8 cellular contexts compared by ENCODE assay signal in the genomic region with DNA sequence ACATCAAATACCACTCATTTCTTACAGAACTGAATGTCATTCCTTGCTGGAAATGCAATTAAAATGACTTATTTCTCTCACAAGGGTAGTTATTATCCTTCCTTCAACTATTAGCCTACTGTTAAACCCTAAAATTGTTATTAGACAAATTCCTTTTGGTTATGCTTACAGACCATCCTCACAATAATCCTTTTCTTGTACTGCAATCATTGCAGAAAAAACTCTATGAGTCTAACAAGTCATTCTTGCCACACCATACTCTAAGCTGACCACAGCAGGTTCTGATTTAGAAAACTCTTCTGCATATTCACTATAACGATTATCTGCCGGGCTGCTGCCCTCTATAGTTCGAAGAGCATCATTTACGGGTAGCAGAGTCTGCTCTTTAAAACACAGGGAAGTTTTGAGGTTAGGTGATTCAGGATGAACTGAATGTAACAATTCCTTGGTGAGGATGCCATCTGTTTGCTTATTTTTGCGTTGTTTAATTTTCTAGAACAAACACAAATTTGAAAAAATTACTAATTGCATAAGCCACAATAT. TPM values are rescaled to one million over a fixed set of nuclear protein-coding genes. Genes with fewer than 3 reads are reported as not detected.
A peak's percentile ranks its signal among the peaks of the same experiment; 100 is the strongest.
DNase-seq lines count a peak whose midpoint lies in the region; ATAC-seq and TF ChIP-seq lines count a peak whose summit lies in the region.

No MANE protein-coding gene starts in this region.

- in situ Hi-C loops in Caki2 (cut with HindIII; ENCODE audit: low pct_unique_long_range_greater_than_20kb, low sequenced_read_pairs) = no loop called here

- H3K27me3 ChIP-seq in thyroid gland = no peaks in the 10 kb centered on the region

- H3K27ac ChIP-seq in thyroid gland (no peak overlapping the region), coronary artery (no peak overlapping the region)

- H3K36me3 ChIP-seq in thyroid gland = peaks cover 7 to 13% of the 10 kb centered on the region in 2 donors

- no peaks in the 10 kb centered on the region for H3K9me3 ChIP-seq in thyroid gland

- DNase-seq in Caki2 (ENCODE audit: low read depth) = peak; percentile 30
- DNase-seq in NCI-H69 (lab: John Stamatoyannopoulos, UW) = peak; percentile 3
- peak; percentile 38 for DNase-seq in epithelial cell of esophagus (ENCODE audit: low read depth)
- peak; percentile 18 for DNase-seq in retina
- DNase-seq in thyroid gland = no peak
- DNase-seq in coronary artery (ENCODE audit: low spot score) = no peak
- DNase-seq in Right ventricle myocardium superior = no peak

- peaks cover 7 to 12% of the 10 kb centered on the region in 2 donors for H3K4me1 ChIP-seq in thyroid gland

- peak; percentile 49 for TF ChIP-seq CTCF in epithelial cell of esophagus (IDR thresholded peaks at IDR 0.05; ENCODE audit: insufficient read depth, low read depth, low read length, missing control alignments)
- no peak for TF ChIP-seq CTCF in thyroid gland (IDR thresholded peaks at IDR 0.05)
- no peak for TF ChIP-seq CTCF in coronary artery (IDR thresholded peaks at IDR 0.05)

- TF ChIP-seq POLR2A in thyroid gland (IDR thresholded peaks at IDR 0.05) = no peak

- ATAC-seq in GM21576 (IDR thresholded peaks at IDR 0.05; ENCODE audit: unreplicated experiment) = peak; percentile 69
- ATAC-seq in Right ventricle myocardium superior (ENCODE audit: poor library complexity) = no peak

- intact Hi-C loops in thyroid gland (cut with DNase I) (no loop called here), Right ventricle myocardium superior (cut with DNase I) (no loop called here)

- H3K4me3 ChIP-seq in epithelial cell of esophagus (ENCODE audit: low read length) = no peak overlapping the region
- H3K4me3 ChIP-seq in thyroid gland (replicated peaks in 1 of 3) = no peak overlapping the region
- H3K4me3 ChIP-seq in coronary artery = no peak overlapping the region

- 44 to 50% methylated on average over 5 of the region's 5 CpGs for WGBS in thyroid gland, 2 donors

RNA-seq across cellular contexts. Expression of gene MTMR6, which starts 38.2 kb away (rescaled TPM):
- total RNA-seq in Caki2 (2014; rRNA removed; shearing (Covaris generic); ENCODE audit: low replicate concordance) = 8.3 and 15.5 TPM in 2 replicates
- total RNA-seq in thyroid gland (10 to 100 TPM; 25.1 to 34.1 (median 28.5) TPM), Right ventricle myocardium superior (14.7 TPM)

RNA-seq across cellular contexts. Expression of gene NUP58, which starts 52.4 kb away (rescaled TPM):
- total RNA-seq in Caki2 (2014; rRNA removed; shearing (Covaris generic); ENCODE audit: low replicate concordance) = 48.2 and 73.1 TPM in 2 replicates
- total RNA-seq in thyroid gland (100 to 1,000 TPM in 1 of 4 donors, 10 to 100 TPM in 3; 54.7 to 112 (median 83.5) TPM), Right ventricle myocardium superior (22.0 TPM)

Comparison
In these comparisons a context has a peak if more than half of its experiments do, and no peak if none do; other contexts are left out.
1. DNase-seq: peak in Caki2 (single experiment), NCI-H69 (single experiment), epithelial cell of esophagus (single experiment) and retina (single experiment); none in thyroid gland (0 of 2), coronary artery (single experiment) and Right ventricle myocardium superior (single experiment).